18 cellular contexts compared by ENCODE assay signal in the genomic region with DNA sequence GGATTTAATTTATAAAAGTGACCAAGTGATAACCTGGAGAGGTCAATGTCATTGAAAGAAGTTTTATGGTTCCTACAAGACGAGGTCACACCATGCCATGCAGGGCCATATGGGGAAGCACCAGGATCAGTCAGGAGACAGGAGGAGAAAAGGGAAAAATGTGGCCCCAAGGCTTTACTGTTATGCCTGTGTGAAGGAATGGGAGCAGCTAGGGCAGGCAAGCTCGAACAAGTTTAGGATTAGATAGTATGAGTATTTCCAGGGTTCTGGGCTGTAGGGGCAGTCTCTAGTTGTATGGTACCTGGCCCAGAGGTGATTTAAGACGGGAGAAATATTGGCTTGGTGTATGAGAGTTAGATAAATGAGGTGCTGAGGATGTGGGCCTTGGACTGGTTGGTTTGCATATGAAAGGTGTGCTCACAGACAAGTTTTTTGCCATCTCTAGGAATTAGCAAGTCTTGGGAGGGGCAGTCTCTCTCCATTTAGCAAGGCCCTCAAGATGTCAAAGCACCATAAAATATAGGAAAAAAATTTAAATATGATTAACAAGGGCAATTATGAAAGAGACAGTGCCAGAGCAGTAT. TPM values are rescaled to one million over a fixed set of nuclear protein-coding genes. Genes with fewer than 3 reads are reported as not detected.
DNase-seq lines count a peak whose midpoint lies in the region; ATAC-seq and TF ChIP-seq lines count a peak whose summit lies in the region.
"Had no signal": no experiment of that assay in that cellular context is flagged by ENCODE, and none has a peak within 500 bp of the region (broad histone marks: within the 10 kb centered on the region; RNA-seq: fewer than 3 reads in every experiment).

No MANE protein-coding gene starts in this region.

- CTCF ChIA-PET in mammary epithelial cell (lab: Charles Lee; ENCODE audit: low non-redundant PET), result no interaction called here

- H3K79me2 ChIP-seq in mammary epithelial cell (ENCODE audit: insufficient read depth, low read length), result no peaks in the 10 kb centered on the region

- BruUV-seq in mammary epithelial cell (replicated peaks; lab: Mats Ljungman, UMichigan), result no TSS peak

- no peaks in the 10 kb centered on the region for H3K36me3 Mint-ChIP-seq in activated T-helper 1 cell treated with anti-CD3 and anti-CD28 coated beads, Interleukin-12 subunit alpha, Interleukin-12 subunit beta, Interleukin-2, Interleukin-4 antibody, amounts not matched to agents 30 ng/mL and 10 ng/mL and 1 ng/mL, durations not matched to agents 14 hours and 24 hours and 36 hours (ENCODE audit: low read depth)
- H3K36me3 Mint-ChIP-seq: CD4-positive, alpha-beta memory T cell had no signal

- H3K9ac ChIP-seq in mammary epithelial cell (ENCODE audit: insufficient read depth, low read length), result no peak overlapping the region

- dilution Hi-C loops in mammary epithelial cell (cut with HindIII; ENCODE audit: low sequenced_read_pairs), result no loop called here

- WGBS in mammary epithelial cell (ENCODE audit: low coverage, missing lambda C conversion rate), result 54% methylated on average over 3 of the region's 3 CpGs

- peak overlapping the region; percentile 45 for H3K4me2 ChIP-seq in mammary epithelial cell (ENCODE audit: insufficient read depth, low read depth, low read length)
- H3K4me2 ChIP-seq: A549 had no signal

- H2AFZ ChIP-seq in mammary epithelial cell (ENCODE audit: low read depth, low read length), result peak overlapping the region; percentile 50

- H3K27ac ChIP-seq in mammary epithelial cell (ENCODE audit: insufficient read depth, low read depth, low read length), result no peak overlapping the region
- no peak overlapping the region for H3K27ac ChIP-seq in breast epithelium
- H3K27ac ChIP-seq: 22Rv1, A549, C4-2B had no signal

- in situ Hi-C loops in mammary epithelial cell (cut with MboI; ENCODE audit: low sequenced_read_pairs in 2 of 2), result no loop called here

- no peaks in the 10 kb centered on the region for H4K20me1 ChIP-seq in mammary epithelial cell (ENCODE audit: insufficient read depth, low read length)

- ATAC-seq in GM21360 (IDR thresholded peaks at IDR 0.05; ENCODE audit: unreplicated experiment), result no peak
- ATAC-seq: A549 had no signal

- no peak for TF ChIP-seq CTCF in mammary epithelial cell (conservative IDR thresholded peaks at IDR 0.05 in 1 of 2, IDR thresholded peaks at IDR 0.05 in 1 of 2; ENCODE audit: extremely low read depth in 1 of 2, insufficient read depth in 1 of 2, low read depth in 1 of 2, low read length in 2 of 2)
- no peak for TF ChIP-seq CTCF in breast epithelium (IDR thresholded peaks at IDR 0.05)
- TF ChIP-seq CTCF in epithelial cell of esophagus (IDR thresholded peaks at IDR 0.05; ENCODE audit: insufficient read depth, low read depth, low read length, missing control alignments), result no peak

- H3K9me3 ChIP-seq in mammary epithelial cell (replicated peaks; ENCODE audit: insufficient read depth, low read length) (no peaks in the 10 kb centered on the region), breast epithelium (peaks cover 12 to 18% of the 10 kb centered on the region in 2 donors)

- no peak overlapping the region for H3K4me3 Mint-ChIP-seq in activated T-helper 1 cell treated with anti-CD3 and anti-CD28 coated beads, Interleukin-12 subunit alpha, Interleukin-12 subunit beta, Interleukin-2, Interleukin-4 antibody, amounts not matched to agents 30 ng/mL and 10 ng/mL and 1 ng/mL, durations not matched to agents 14 hours and 24 hours and 36 hours
- H3K4me3 Mint-ChIP-seq: H9 had no signal

- no peaks in the 10 kb centered on the region for H3K9me3 Mint-ChIP-seq in activated T-helper 1 cell treated with anti-CD3 and anti-CD28 coated beads, Interleukin-12 subunit alpha, Interleukin-12 subunit beta, Interleukin-2, Interleukin-4 antibody, amounts not matched to agents 30 ng/mL and 10 ng/mL and 1 ng/mL, durations not matched to agents 14 hours and 24 hours and 36 hours

- intact Hi-C loops in mammary epithelial cell (cut with micrococcal nuclease), result no loop called here
- intact Hi-C loops in breast epithelium (cut with DNase I; ENCODE audit: low total_unique reads), result no loop called here
- intact Hi-C loops in activated T-helper 1 cell treated with anti-CD3 and anti-CD28 coated beads, Interleukin-12 subunit alpha, Interleukin-12 subunit beta, Interleukin-2, Interleukin-4 antibody, amounts not matched to agents 30 ng/mL and 10 ng/mL and 1 ng/mL, durations not matched to agents 14 hours and 24 hours and 36 hours (cut with micrococcal nuclease), result no loop called here

- peaks cover 4% of the 10 kb centered on the region for H3K27me3 Mint-ChIP-seq in activated T-helper 1 cell treated with anti-CD3 and anti-CD28 coated beads, Interleukin-12 subunit alpha, Interleukin-12 subunit beta, Interleukin-2, Interleukin-4 antibody, amounts not matched to agents 30 ng/mL and 10 ng/mL and 1 ng/mL, durations not matched to agents 14 hours and 24 hours and 36 hours (ENCODE audit: insufficient read depth)

- no peak for TF ChIP-seq POLR2A in breast epithelium (IDR thresholded peaks at IDR 0.05)

- peak; percentile 27 for DNase-seq in mammary epithelial cell
- DNase-seq in breast epithelium (ENCODE audit: low spot score in 2 of 2), result no peak
- DNase-seq in epithelial cell of esophagus (ENCODE audit: low read depth), result peak; percentile 64
- DNase-seq in iPS-NIHi11 (ENCODE audit: low spot score), result peak; percentile 14
- DNase-seq in activated T-helper 1 cell treated with anti-CD3 and anti-CD28 coated beads, Interleukin-12 subunit alpha, Interleukin-12 subunit beta, Interleukin-2, Interleukin-4 antibody, amounts not matched to agents 30 ng/mL and 10 ng/mL and 1 ng/mL, durations not matched to agents 14 hours and 24 hours and 36 hours (ENCODE audit: low spot score), result no peak
- DNase-seq in NCI-H1048 (lab: John Stamatoyannopoulos, UW), result no peak
- DNase-seq: AML-193; CD4-positive, alpha-beta memory T cell; DMS153; DMS79; GDM1; GOT3; H9 had no signal

- H3K27me3 ChIP-seq in mammary epithelial cell (ENCODE audit: insufficient read depth, low read length), result no peaks in the 10 kb centered on the region
- no peaks in the 10 kb centered on the region for H3K27me3 ChIP-seq in breast epithelium

- H3K4me1 ChIP-seq in mammary epithelial cell (ENCODE audit: insufficient read depth, low read length) (peaks cover 6% of the 10 kb centered on the region), breast epithelium (no peaks in the 10 kb centered on the region)
- H3K4me1 ChIP-seq: A549 had no signal

- H3K4me1 Mint-ChIP-seq in activated T-helper 1 cell treated with anti-CD3 and anti-CD28 coated beads, Interleukin-12 subunit alpha, Interleukin-12 subunit beta, Interleukin-2, Interleukin-4 antibody, amounts not matched to agents 30 ng/mL and 10 ng/mL and 1 ng/mL, durations not matched to agents 14 hours and 24 hours and 36 hours (ENCODE audit: low read depth), result no peaks in the 10 kb centered on the region
- H3K4me1 Mint-ChIP-seq: CD4-positive, alpha-beta memory T cell had no signal

- no peak overlapping the region for H3K27ac Mint-ChIP-seq in activated T-helper 1 cell treated with anti-CD3 and anti-CD28 coated beads, Interleukin-12 subunit alpha, Interleukin-12 subunit beta, Interleukin-2, Interleukin-4 antibody, amounts not matched to agents 30 ng/mL and 10 ng/mL and 1 ng/mL, durations not matched to agents 14 hours and 24 hours and 36 hours

- H3K4me3 ChIP-seq in mammary epithelial cell (replicated peaks in 1 of 3; ENCODE audit: insufficient read depth in 1 of 3, low read depth in 2 of 3, low read length in 3 of 3) (no peak overlapping the region), breast epithelium (no peak overlapping the region), epithelial cell of esophagus (ENCODE audit: low read length) (no peak overlapping the region)
- H3K4me3 ChIP-seq: A549 had no signal

- no peaks in the 10 kb centered on the region for H3K36me3 ChIP-seq in mammary epithelial cell (ENCODE audit: insufficient read depth, low read length)
- no peaks in the 10 kb centered on the region for H3K36me3 ChIP-seq in breast epithelium

RNA-seq across cellular contexts. Expression of a gene that starts 36.3 kb away (rescaled TPM):
- total RNA-seq in mammary epithelial cell (not detected), breast epithelium (under 1 TPM in 1 of 3 donors, not detected in 2; 0.16 TPM)
- polyA plus RNA-seq in mammary epithelial cell, result not detected
- not detected for polyA minus RNA-seq in mammary epithelial cell
- total RNA-seq in activated T-helper 1 cell treated with anti-CD3 and anti-CD28 coated beads, Interleukin-12 subunit alpha, Interleukin-12 subunit beta, Interleukin-2, Interleukin-4 antibody, amounts not matched to agents 30 ng/mL and 10 ng/mL and 1 ng/mL, durations not matched to agents 14 hours and 24 hours and 36 hours, result not detected in 2 replicates
- total RNA-seq: CD4-positive, alpha-beta memory T cell had no signal
- polyA plus RNA-seq: A549; BJ; CD4-positive, alpha-beta memory T cell had no signal

Comparison
In these comparisons a context has a peak if more than half of its experiments do, and no peak if none do; other contexts are left out.
1. DNase-seq: peak in mammary epithelial cell (single experiment), epithelial cell of esophagus (single experiment) and iPS-NIHi11 (single experiment); none in breast epithelium (0 of 2), activated T-helper 1 cell treated with anti-CD3 and anti-CD28 coated beads, Interleukin-12 subunit alpha, Interleukin-12 subunit beta, Interleukin-2, Interleukin-4 antibody, amounts not matched to agents 30 ng/mL and 10 ng/mL and 1 ng/mL, durations not matched to agents 14 hours and 24 hours and 36 hours (single experiment) and NCI-H1048 (single experiment).